ENCODE assay signal across 8 cellular contexts in the genomic region with DNA sequence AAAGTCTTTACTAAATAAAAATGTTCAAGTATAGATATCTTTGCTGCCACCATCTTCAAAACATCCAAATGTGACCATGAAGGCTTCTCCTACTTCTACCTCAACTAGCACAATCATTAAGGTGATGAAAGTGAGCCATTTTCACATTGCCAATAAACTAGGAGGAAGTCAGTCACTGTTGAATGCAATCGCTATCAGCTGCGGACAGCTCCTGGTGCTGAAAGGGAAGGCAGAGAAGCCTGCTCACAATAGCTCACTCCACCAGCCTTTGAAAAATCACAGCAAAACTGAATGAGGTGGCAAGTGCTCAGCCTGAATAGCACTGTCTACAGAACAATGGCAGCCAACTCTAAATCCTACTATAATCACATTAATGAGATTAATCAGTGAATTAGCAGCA. TPM values are rescaled to one million over a fixed set of nuclear protein-coding genes. Genes with fewer than 3 reads are reported as not detected.
DNase-seq lines count a peak whose midpoint lies in the region; ATAC-seq lines count a peak whose summit lies in the region.

No MANE protein-coding gene starts in this region.

- ATAC-seq in GM21367 (IDR thresholded peaks at IDR 0.05; ENCODE audit: unreplicated experiment) (no peak), HG02885 (IDR thresholded peaks at IDR 0.05; ENCODE audit: poor library complexity, unreplicated experiment) (no peak)

- DNase-seq in GDM1 (lab: John Stamatoyannopoulos, UW) (peak; percentile 19), NAMALWA (ENCODE audit: low spot score) (peak; percentile 25), RPMI7951 (ENCODE audit: low read depth) (peak; percentile 5), iris pigment epithelial cell (ENCODE audit: low read depth) (peak; percentile 9), middle frontal gyrus (ENCODE audit: extremely low spot score, low spot score) (no peak), GM19238 (ENCODE audit: insufficient read length, low spot score) (no peak)

RNA-seq across cellular contexts. Expression of a gene that starts 2.2 kb away (rescaled TPM):
- 0.60 and 0.78 TPM in 2 replicates for total RNA-seq in RPMI7951 (2014; rRNA removed; shearing (Covaris generic))

Comparison
In these comparisons a context has a peak if more than half of its experiments do, and no peak if none do; other contexts are left out.
1. DNase-seq: peak in GDM1 (single experiment), NAMALWA (single experiment), RPMI7951 (single experiment) and iris pigment epithelial cell (single experiment); none in middle frontal gyrus (single experiment) and GM19238 (single experiment).